Comparison of ENCODE assay signal across 8 cellular contexts in the genomic region with DNA sequence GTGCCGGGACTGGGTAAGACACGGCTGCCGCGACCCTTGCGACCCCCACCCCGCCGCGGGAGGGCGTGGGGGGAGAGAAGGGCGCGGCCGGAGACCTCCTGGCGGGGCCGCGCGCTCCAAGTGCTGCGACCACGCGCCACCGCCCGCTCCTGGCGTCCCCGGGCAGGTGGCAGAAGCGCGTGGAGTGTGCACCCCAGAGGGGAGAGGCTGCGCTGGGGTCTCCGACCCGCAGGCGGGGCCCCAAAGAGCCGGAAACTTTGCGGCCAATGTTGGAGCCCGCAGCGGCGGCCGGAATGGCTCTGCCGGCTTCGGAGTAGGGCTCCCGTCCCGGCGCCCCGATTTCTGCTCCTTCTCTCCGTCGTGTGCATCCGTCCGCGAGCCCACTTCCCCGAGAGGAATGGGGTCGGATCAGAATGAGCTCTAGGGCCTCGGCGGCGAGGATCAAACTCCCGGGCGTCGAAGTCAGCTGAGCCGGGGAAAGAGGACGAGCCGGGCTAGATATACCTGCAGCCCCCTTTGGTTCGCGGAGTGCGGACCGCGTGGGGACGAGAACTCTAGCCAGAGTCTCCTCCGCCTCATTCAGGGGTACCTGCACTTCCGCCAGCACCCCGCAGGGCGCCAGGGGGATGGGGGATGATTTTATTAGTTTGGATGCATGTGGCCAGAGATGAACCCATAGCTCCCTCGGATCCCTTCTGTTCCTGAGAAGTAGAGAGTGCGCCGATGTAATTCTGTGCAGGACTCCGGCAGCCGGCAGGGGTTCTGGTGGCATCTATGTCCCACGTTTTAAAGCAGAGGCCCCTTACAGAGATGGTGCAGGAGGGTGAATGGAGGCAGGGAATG.
DNase-seq lines count a peak whose midpoint lies in the region; ATAC-seq lines count a peak whose summit lies in the region.

No MANE protein-coding gene starts in this region.

- DNase-seq in activated CD8-positive, alpha-beta memory T cell treated with anti-CD3 and anti-CD28 coated beads for 24 hours: peak; percentile 65
- DNase-seq in activated CD8-positive, alpha-beta memory T cell treated with anti-CD3 and anti-CD28 coated beads, Interleukin-2, amount 50 U/mL, for 4 hours: no peak
- peak; percentile 59 for DNase-seq in activated CD8-positive, alpha-beta memory T cell treated with anti-CD3 and anti-CD28 coated beads, Interleukin-2, amount 50 U/mL, for 48 hours
- no peak for DNase-seq in NCI-H774 (lab: John Stamatoyannopoulos, UW)

- H3K27me3 Mint-ChIP-seq in stimulated activated memory B cell treated with anti-CD40 and anti-IgM and Interleukin-4, amounts not matched to agents 10 μg/mL and 1 μg/mL and 100 μg/mL, for 72 hours: peaks cover 33% of the 10 kb centered on the region

- H3K4me3 ChIP-seq in iPS-11a (ENCODE audit: low read depth, low read length): peak overlapping the region; percentile 28

- no peak for ATAC-seq in stimulated activated memory B cell treated with anti-CD40 and anti-IgM and Interleukin-4, amounts not matched to agents 10 μg/mL and 1 μg/mL and 100 μg/mL, for 72 hours
- ATAC-seq in GM19035 (IDR thresholded peaks at IDR 0.05; ENCODE audit: unreplicated experiment) (no peak), HG03571 (IDR thresholded peaks at IDR 0.05; ENCODE audit: unreplicated experiment) (no peak)

- peaks cover 16% of the 10 kb centered on the region for H3K4me1 Mint-ChIP-seq in stimulated activated memory B cell treated with anti-CD40 and anti-IgM and Interleukin-4, amounts not matched to agents 10 μg/mL and 1 μg/mL and 100 μg/mL, for 72 hours

- no peaks in the 10 kb centered on the region for H3K36me3 Mint-ChIP-seq in stimulated activated memory B cell treated with anti-CD40 and anti-IgM and Interleukin-4, amounts not matched to agents 10 μg/mL and 1 μg/mL and 100 μg/mL, for 72 hours

- peak overlapping the region; percentile 81 for H3K4me3 Mint-ChIP-seq in stimulated activated memory B cell treated with anti-CD40 and anti-IgM and Interleukin-4, amounts not matched to agents 10 μg/mL and 1 μg/mL and 100 μg/mL, for 72 hours

- H3K27ac Mint-ChIP-seq in stimulated activated memory B cell treated with anti-CD40 and anti-IgM and Interleukin-4, amounts not matched to agents 10 μg/mL and 1 μg/mL and 100 μg/mL, for 72 hours: peak overlapping the region; percentile 70

- no peaks in the 10 kb centered on the region for H3K9me3 Mint-ChIP-seq in stimulated activated memory B cell treated with anti-CD40 and anti-IgM and Interleukin-4, amounts not matched to agents 10 μg/mL and 1 μg/mL and 100 μg/mL, for 72 hours

Comparison
In these comparisons a context has a peak if more than half of its experiments do, and no peak if none do; other contexts are left out.
1. DNase-seq: peak in activated CD8-positive, alpha-beta memory T cell treated with anti-CD3 and anti-CD28 coated beads for 24 hours (single experiment) and activated CD8-positive, alpha-beta memory T cell treated with anti-CD3 and anti-CD28 coated beads, Interleukin-2, amount 50 U/mL, for 48 hours (single experiment); none in activated CD8-positive, alpha-beta memory T cell treated with anti-CD3 and anti-CD28 coated beads, Interleukin-2, amount 50 U/mL, for 4 hours (single experiment) and NCI-H774 (single experiment).